Comparison of ENCODE assay signal across 8 cellular contexts in genomic region chr2:69386789-69387734, GRCh38. TPM values are rescaled to one million over a fixed set of nuclear protein-coding genes. Genes with fewer than 3 reads are reported as not detected.
DNase-seq lines count a peak whose midpoint lies in the region; ATAC-seq and TF ChIP-seq lines count a peak whose summit lies in the region.

Gene GFPT1 (minus strand): TSS chr2:69387227. CDS start chr2:69387071, 156 bp downstream.

- H3K9ac ChIP-seq in iPS-20b (ENCODE audit: low read depth, low read length): peak within 1 kb of the TSS; percentile 83

- H3K4me3 ChIP-seq in A673 (ENCODE audit: low read depth, low read length, poor library complexity, severe bottlenecking): peak within 1 kb of the TSS; percentile 91
- H3K4me3 ChIP-seq in iPS-20b (ENCODE audit: low read length): peak within 1 kb of the TSS; percentile 76
- H3K4me3 ChIP-seq in skin epidermis: peak within 1 kb of the TSS; percentile 83 to 99 (median 92)

- H3K27me3 ChIP-seq in A673 (replicated peaks; ENCODE audit: insufficient read depth, low read depth, low read length, poor library complexity) (no peaks in the 10 kb centered on the region), iPS-20b (ENCODE audit: insufficient read depth, low read length) (no peaks in the 10 kb centered on the region)

- peak; percentile 50 for ATAC-seq in GM18870 (IDR thresholded peaks at IDR 0.05; ENCODE audit: unreplicated experiment)
- peak; percentile 91 for ATAC-seq in HG03108 (IDR thresholded peaks at IDR 0.05; ENCODE audit: unreplicated experiment)

- H3K27ac ChIP-seq in A673 (ENCODE audit: low read depth, low read length, poor library complexity, severe bottlenecking) (peak within 1 kb of the TSS; percentile 86), VCaP (peak within 1 kb of the TSS; percentile 92), iPS-20b (ENCODE audit: low read length) (no peak within 1 kb of the TSS), skin epidermis (peak within 1 kb of the TSS; percentile 65 to 96 (median 85))

- DNase-seq in A673 (ENCODE audit: low spot score) (peak; percentile 95), NCI-H2196 (lab: John Stamatoyannopoulos, UW; ENCODE audit: unreplicated experiment) (peak; percentile 82), T47D (ENCODE audit: low read depth in 1 of 2, low spot score in 1 of 2) (peak; percentile 72 to 96)

- in situ Hi-C loops in T47D (cut with HindIII; ENCODE audit: low pct_unique_long_range_greater_than_20kb, low sequenced_read_pairs): no loop called here

- TF ChIP-seq CTCF in A673 (conservative IDR thresholded peaks at IDR 0.05; ENCODE audit: low read depth, low read length): no peak
- no peak for TF ChIP-seq CTCF in VCaP (conservative IDR thresholded peaks at IDR 0.05)

- H3K4me1 ChIP-seq in A673 (ENCODE audit: insufficient read depth, low read length, poor library complexity, severe bottlenecking) (peaks cover 24% of the 10 kb centered on the region), iPS-20b (ENCODE audit: insufficient read depth, low read length) (peaks cover 11% of the 10 kb centered on the region)

- BruUV-seq in A673 (replicated peaks; lab: Mats Ljungman, UMichigan): no TSS peak

- peaks cover 5% of the 10 kb centered on the region for H3K36me3 ChIP-seq in A673 (ENCODE audit: insufficient read depth, low read length, poor library complexity, severe bottlenecking)
- no peaks in the 10 kb centered on the region for H3K36me3 ChIP-seq in iPS-20b (ENCODE audit: insufficient read depth, low read depth, low read length)

- H3K9me3 ChIP-seq in A673 (ENCODE audit: low read depth, low read length, poor library complexity, severe bottlenecking) (no peaks in the 10 kb centered on the region), iPS-20b (ENCODE audit: insufficient read depth, low read depth, low read length) (no peaks in the 10 kb centered on the region)

- intact Hi-C loops in A673 (cut with micrococcal nuclease; ENCODE audit: unreplicated experiment): no loop called here

- POLR2A ChIA-PET in A673 (lab: Charles Lee; ENCODE audit: low non-redundant PET): no interaction called here

- CTCF ChIA-PET in A673 (lab: Charles Lee): no interaction called here

RNA-seq across cellular contexts. Expression of gene GFPT1, which starts in this region (rescaled TPM):
- total RNA-seq in A673 (2021): 53.0 and 56.9 TPM in 2 replicates
